Comparison of ENCODE assay signal across 17 cellular contexts in genomic region chr11:120954381-120954780, GRCh38.
"Had no signal": no experiment of that assay in that cellular context is flagged by ENCODE, and none has a peak within 500 bp of the region (broad histone marks: within the 10 kb centered on the region; RNA-seq: fewer than 3 reads in every experiment).

No MANE protein-coding gene starts in this region.

- ATAC-seq: foreskin keratinocyte, gastroesophageal sphincter, left colon, left lobe of liver, lower lobe of right lung had no signal

- H3K27me3 ChIP-seq: dorsolateral prefrontal cortex had no signal

- H3K27ac ChIP-seq: coronary artery, dorsolateral prefrontal cortex, esophagus muscularis mucosa, foreskin keratinocyte, gastroesophageal sphincter, heart left ventricle, hepatocyte, left ventricle myocardium inferior, lower lobe of right lung had no signal

- H3K9me3 ChIP-seq: esophagus muscularis mucosa, gastroesophageal sphincter, heart left ventricle, left ventricle myocardium inferior, lower lobe of right lung had no signal

- H3K4me2 ChIP-seq: hepatocyte had no signal

- H2AFZ ChIP-seq: hepatocyte had no signal

- H3K4me3 ChIP-seq: coronary artery, dorsolateral prefrontal cortex, esophagus muscularis mucosa, gastroesophageal sphincter, heart left ventricle, hepatocyte, left ventricle myocardium inferior, lower lobe of right lung had no signal

- H3K36me3 ChIP-seq: esophagus muscularis mucosa, gastroesophageal sphincter, heart left ventricle, left ventricle myocardium inferior, lower lobe of right lung had no signal

- DNase-seq: dermis blood vessel endothelial cell; dorsolateral prefrontal cortex; effector CD4-positive, alpha-beta T cell; effector memory CD4-positive, alpha-beta T cell; foreskin keratinocyte; heart left ventricle; hypothalamus; left colon; left ventricle myocardium inferior; lower lobe of right lung; mesenchymal stem cell; midbrain had no signal

- H3K4me1 ChIP-seq: foreskin keratinocyte had no signal
